In the genomic region with DNA sequence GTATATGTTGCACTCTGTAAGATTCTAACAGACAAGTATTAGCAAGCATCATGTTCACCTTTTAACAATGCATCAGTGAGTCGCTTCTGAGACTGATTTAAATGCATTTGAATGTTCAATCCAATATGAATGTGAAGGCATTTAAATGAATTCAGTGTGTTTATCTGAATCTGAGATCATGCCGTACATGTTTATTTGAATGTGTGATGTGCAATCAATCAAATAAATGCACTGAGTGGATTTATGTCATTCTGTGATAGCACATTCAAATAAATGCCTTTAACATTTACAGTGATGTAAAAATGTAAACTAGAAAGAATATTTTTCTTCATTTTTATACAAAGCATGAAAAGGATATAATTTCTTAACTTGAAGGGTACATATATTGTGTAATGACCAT, we compare ENCODE assay signal across 25 cellular contexts.
A peak's percentile ranks its signal among the peaks of the same experiment; 100 is the strongest.
DNase-seq lines count a peak whose midpoint lies in the region; ATAC-seq, FAIRE-seq and TF ChIP-seq lines count a peak whose summit lies in the region.
"Had no signal": no experiment of that assay in that cellular context is flagged by ENCODE, and none has a peak within 500 bp of the region (broad histone marks: within the 10 kb centered on the region; RNA-seq: fewer than 3 reads in every experiment).

No MANE protein-coding gene starts in this region.

- DNase-seq in A549 (ENCODE audit: low read depth in 1 of 2, low spot score in 1 of 2) (no peak), NCI-H526 treated with DMSO at 0.1 percent for 48 hours (lab: John Stamatoyannopoulos, UW) (peak; percentile 78), urothelium cell line (ENCODE audit: low spot score) (no peak), hepatic stellate cell (ENCODE audit: low spot score) (no peak)
- DNase-seq: ACHN; BE2C; C1 segment of cervical spinal cord; CD4-positive, alpha-beta memory T cell; CD4-positive, CD25-positive, alpha-beta regulatory T cell; CD8-positive, alpha-beta memory T cell; COR-L47; DMS 273 treated with DMSO at 0.1 percent for 48 hours; DMS153; DMS53; DMS79; DND-41; EL; GDM1 had no signal

- peak; percentile 46 for FAIRE-seq in A549 (lab: Jason Lieb, UNC)
- FAIRE-seq in urothelium cell line (lab: Jason Lieb, UNC) = peak; percentile 52
- FAIRE-seq: GM12878, GM12892, GM18507, GM19239 had no signal

- H3K27ac ChIP-seq in A549 = no peak overlapping the region
- H3K27ac ChIP-seq: 22Rv1, BLaER1 had no signal

- no peaks in the 10 kb centered on the region for H3K4me1 ChIP-seq in A549
- H3K4me1 ChIP-seq: BLaER1 had no signal

- ATAC-seq in A549 (no peak), GM21515 (IDR thresholded peaks at IDR 0.05; ENCODE audit: unreplicated experiment) (no peak)
- ATAC-seq: GM12878 had no signal

- POLR2A ChIA-PET in A549 (lab: Yijun Ruan, JAX) = no interaction called here

- H3K9me3 ChIP-seq in A549 = no peaks in the 10 kb centered on the region
- H3K9me3 ChIP-seq: BE2C, BLaER1 had no signal

- H3K4me3 ChIP-seq in A549 = no peak overlapping the region
- H3K4me3 ChIP-seq: BLaER1, GM12878 had no signal

- no peak for TF ChIP-seq RAD21 in A549 (conservative IDR thresholded peaks at IDR 0.05 in 1 of 2, IDR thresholded peaks at IDR 0.05 in 1 of 2)

- no peak for TF ChIP-seq EP300 in A549 (IDR thresholded peaks at IDR 0.05)

- CTCF ChIA-PET in A549 (lab: Yijun Ruan, JAX) = no interaction called here

- 44% methylated on average over 2 of the region's 2 CpGs for WGBS in A549 (ENCODE audit: missing lambda C conversion rate)

- TF ChIP-seq POLR2A in A549 (IDR thresholded peaks at IDR 0.05; ENCODE audit: low read length) = no peak

- TF ChIP-seq CTCF in A549 (IDR thresholded peaks at IDR 0.05) = no peak

- no peak overlapping the region for H3K4me2 ChIP-seq in A549
- H3K4me2 ChIP-seq: BLaER1 had no signal

TF ChIP-seq in A549, 52 proteins besides CTCF, POLR2A, EP300 and RAD21:
- no peak for TF ChIP-seq RFX5 (IDR thresholded peaks at IDR 0.05)
- TF ChIP-seq, protein P1, sequence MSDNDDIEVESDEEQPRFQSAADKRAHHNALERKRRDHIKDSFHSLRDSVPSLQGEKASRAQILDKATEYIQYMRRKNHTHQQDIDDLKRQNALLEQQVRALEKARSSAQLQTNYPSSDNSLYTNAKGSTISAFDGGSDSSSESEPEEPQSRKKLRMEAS (IDR thresholded peaks at IDR 0.05) = no peak
- TF ChIP-seq, protein P2, sequence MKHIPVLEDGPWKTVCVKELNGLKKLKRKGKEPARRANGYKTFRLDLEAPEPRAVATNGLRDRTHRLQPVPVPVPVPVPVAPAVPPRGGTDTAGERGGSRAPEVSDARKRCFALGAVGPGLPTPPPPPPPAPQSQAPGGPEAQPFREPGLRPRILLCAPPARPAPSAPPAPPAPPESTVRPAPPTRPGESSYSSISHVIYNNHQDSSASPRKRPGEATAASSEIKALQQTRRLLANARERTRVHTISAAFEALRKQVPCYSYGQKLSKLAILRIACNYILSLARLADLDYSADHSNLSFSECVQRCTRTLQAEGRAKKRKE (CRISPR knock-in tag; IDR thresholded peaks at IDR 0.05; ENCODE audit: low read depth) = no peak
- no peak for TF ChIP-seq EHMT2 (IDR thresholded peaks at IDR 0.05; ENCODE audit: low read depth)
- TF ChIP-seq, protein P3, sequence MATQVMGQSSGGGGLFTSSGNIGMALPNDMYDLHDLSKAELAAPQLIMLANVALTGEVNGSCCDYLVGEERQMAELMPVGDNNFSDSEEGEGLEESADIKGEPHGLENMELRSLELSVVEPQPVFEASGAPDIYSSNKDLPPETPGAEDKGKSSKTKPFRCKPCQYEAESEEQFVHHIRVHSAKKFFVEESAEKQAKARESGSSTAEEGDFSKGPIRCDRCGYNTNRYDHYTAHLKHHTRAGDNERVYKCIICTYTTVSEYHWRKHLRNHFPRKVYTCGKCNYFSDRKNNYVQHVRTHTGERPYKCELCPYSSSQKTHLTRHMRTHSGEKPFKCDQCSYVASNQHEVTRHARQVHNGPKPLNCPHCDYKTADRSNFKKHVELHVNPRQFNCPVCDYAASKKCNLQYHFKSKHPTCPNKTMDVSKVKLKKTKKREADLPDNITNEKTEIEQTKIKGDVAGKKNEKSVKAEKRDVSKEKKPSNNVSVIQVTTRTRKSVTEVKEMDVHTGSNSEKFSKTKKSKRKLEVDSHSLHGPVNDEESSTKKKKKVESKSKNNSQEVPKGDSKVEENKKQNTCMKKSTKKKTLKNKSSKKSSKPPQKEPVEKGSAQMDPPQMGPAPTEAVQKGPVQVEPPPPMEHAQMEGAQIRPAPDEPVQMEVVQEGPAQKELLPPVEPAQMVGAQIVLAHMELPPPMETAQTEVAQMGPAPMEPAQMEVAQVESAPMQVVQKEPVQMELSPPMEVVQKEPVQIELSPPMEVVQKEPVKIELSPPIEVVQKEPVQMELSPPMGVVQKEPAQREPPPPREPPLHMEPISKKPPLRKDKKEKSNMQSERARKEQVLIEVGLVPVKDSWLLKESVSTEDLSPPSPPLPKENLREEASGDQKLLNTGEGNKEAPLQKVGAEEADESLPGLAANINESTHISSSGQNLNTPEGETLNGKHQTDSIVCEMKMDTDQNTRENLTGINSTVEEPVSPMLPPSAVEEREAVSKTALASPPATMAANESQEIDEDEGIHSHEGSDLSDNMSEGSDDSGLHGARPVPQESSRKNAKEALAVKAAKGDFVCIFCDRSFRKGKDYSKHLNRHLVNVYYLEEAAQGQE (IDR thresholded peaks at IDR 0.05) = no peak
- TF ChIP-seq ESRRA (IDR thresholded peaks at IDR 0.05; ENCODE audit: borderline replicate concordance, low read length) = no peak
- TF ChIP-seq KDM5A (IDR thresholded peaks at IDR 0.05) = no peak
- TF ChIP-seq CBX8 (IDR thresholded peaks at IDR 0.05) = no peak
- no peak for TF ChIP-seq MAZ (IDR thresholded peaks at IDR 0.05; ENCODE audit: borderline replicate concordance, low read depth, low read length)
- TF ChIP-seq GATA3 (IDR thresholded peaks at IDR 0.05; ENCODE audit: borderline replicate concordance) = no peak
- no peak for TF ChIP-seq FOSL2 (IDR thresholded peaks at IDR 0.05)
- TF ChIP-seq FOSL2 (CRISPR knock-in tag; IDR thresholded peaks at IDR 0.05) = no peak
- TF ChIP-seq, protein P4, sequence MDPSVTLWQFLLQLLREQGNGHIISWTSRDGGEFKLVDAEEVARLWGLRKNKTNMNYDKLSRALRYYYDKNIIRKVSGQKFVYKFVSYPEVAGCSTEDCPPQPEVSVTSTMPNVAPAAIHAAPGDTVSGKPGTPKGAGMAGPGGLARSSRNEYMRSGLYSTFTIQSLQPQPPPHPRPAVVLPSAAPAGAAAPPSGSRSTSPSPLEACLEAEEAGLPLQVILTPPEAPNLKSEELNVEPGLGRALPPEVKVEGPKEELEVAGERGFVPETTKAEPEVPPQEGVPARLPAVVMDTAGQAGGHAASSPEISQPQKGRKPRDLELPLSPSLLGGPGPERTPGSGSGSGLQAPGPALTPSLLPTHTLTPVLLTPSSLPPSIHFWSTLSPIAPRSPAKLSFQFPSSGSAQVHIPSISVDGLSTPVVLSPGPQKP (IDR thresholded peaks at IDR 0.05; ENCODE audit: low read depth, low read length) = no peak
- no peak for TF ChIP-seq NR3C1 (IDR thresholded peaks at IDR 0.05)
- no peak for TF ChIP-seq SREBF2 (IDR thresholded peaks at IDR 0.05)
- TF ChIP-seq ZSCAN20 (CRISPR knock-in tag; IDR thresholded peaks at IDR 0.05) = no peak
- TF ChIP-seq RNF2 (IDR thresholded peaks at IDR 0.05; ENCODE audit: borderline replicate concordance, low read depth) = no peak
- no peak for TF ChIP-seq POLR2AphosphoS2 (conservative IDR thresholded peaks at IDR 0.05; ENCODE audit: low read length)
